Comparison of ENCODE assay signal across 17 cellular contexts in genomic region chr2:147467441-147467840, GRCh38.
"Had no signal": no experiment of that assay in that cellular context is flagged by ENCODE, and none has a peak within 500 bp of the region (broad histone marks: within the 10 kb centered on the region; RNA-seq: fewer than 3 reads in every experiment).

No MANE protein-coding gene starts in this region.

- DNase-seq: colonic mucosa; dermis blood vessel endothelial cell; heart right ventricle; hypothalamus; islet precursor cell; natural killer cell; posterior cingulate gyrus; sigmoid colon; stimulated activated CD4-positive, alpha-beta T cell treated with anti-CD3 and anti-CD28 coated beads, Interleukin-2, amount 100 ng/mL, for 24 hours; stimulated activated CD4-positive, alpha-beta T cell treated with anti-CD3 and anti-CD28 coated beads, Interleukin-4, amount 100 ng/mL, for 4 hours; stimulated activated naive CD4-positive, alpha-beta T cell; stomach; trophoblast cell had no signal

- H3K36me3 ChIP-seq: colonic mucosa, heart right ventricle, sigmoid colon, stomach had no signal

- H3K27me3 ChIP-seq: colonic mucosa, heart right ventricle, sigmoid colon, stomach had no signal

- FAIRE-seq: endothelial cell of umbilical vein, frontal cortex had no signal

- H3K9me3 ChIP-seq: colonic mucosa, heart right ventricle, sigmoid colon, stomach had no signal

- H3K4me3 ChIP-seq: colonic mucosa, heart right ventricle, sigmoid colon, skin epidermis, stomach had no signal

- ATAC-seq: heart right ventricle, left lobe of liver, natural killer cell had no signal

- H3K4me1 ChIP-seq: colonic mucosa, heart right ventricle, sigmoid colon, stomach had no signal

- H3K27ac ChIP-seq: colonic mucosa, heart right ventricle, sigmoid colon, skin epidermis, stomach had no signal
